21 cellular contexts compared by ENCODE assay signal in genomic region chr12:29343022-29343799, GRCh38.
"Had no signal": no experiment of that assay in that cellular context is flagged by ENCODE, and none has a peak within 500 bp of the region (broad histone marks: within the 10 kb centered on the region; RNA-seq: fewer than 3 reads in every experiment).

No MANE protein-coding gene starts in this region.

- H3K27me3 Mint-ChIP-seq: activated CD4-positive, alpha-beta T cell treated with anti-CD3 and anti-CD28 coated beads, Interleukin-2, amount 10 ng/mL, durations not matched to agents 7 days and 5 days; activated naive CD8-positive, alpha-beta T cell treated with anti-CD3 and anti-CD28 coated beads, Interleukin-2, amount 10 ng/mL, durations not matched to agents 7 days and 5 days; naive thymus-derived CD8-positive, alpha-beta T cell; stimulated activated memory B cell treated with anti-CD40 and anti-IgM and Interleukin-4, amounts not matched to agents 10 μg/mL and 1 μg/mL and 100 μg/mL, for 72 hours; T-cell had no signal

- H3K4me1 ChIP-seq: body of pancreas, colonic mucosa, prostate gland, upper lobe of right lung had no signal

- H3K27ac ChIP-seq: body of pancreas, colonic mucosa, epithelial cell of prostate, gastrocnemius medialis, prostate gland, thoracic aorta, upper lobe of right lung had no signal

- H3K27me3 ChIP-seq: body of pancreas, colonic mucosa, gastrocnemius medialis, upper lobe of right lung had no signal

- DNase-seq: activated CD4-positive, alpha-beta T cell treated with anti-CD3 and anti-CD28 coated beads, Interleukin-2, amount 10 ng/mL, durations not matched to agents 7 days and 5 days; activated CD8-positive, alpha-beta T cell treated with anti-CD3 and anti-CD28 coated beads, Interleukin-2, amount 10 ng/mL, durations not matched to agents 7 days and 5 days; activated naive CD8-positive, alpha-beta T cell treated with anti-CD3 and anti-CD28 coated beads, Interleukin-2, amount 10 ng/mL, durations not matched to agents 7 days and 5 days; amygdala; body of pancreas; caudate nucleus; colonic mucosa; endodermal cell; gastrocnemius medialis; head of caudate nucleus; kidney glomerular epithelial cell; mesendoderm; naive thymus-derived CD8-positive, alpha-beta T cell; stimulated activated CD4-positive, alpha-beta T cell treated with anti-CD3 and anti-CD28 coated beads, Interleukin-4, amount 100 ng/mL, for 24 hours; T-cell; upper lobe of right lung had no signal

- H3K36me3 ChIP-seq: colonic mucosa had no signal

- H3K27ac Mint-ChIP-seq: activated CD4-positive, alpha-beta T cell treated with anti-CD3 and anti-CD28 coated beads, Interleukin-2, amount 10 ng/mL, durations not matched to agents 7 days and 5 days; activated CD8-positive, alpha-beta T cell treated with anti-CD3 and anti-CD28 coated beads, Interleukin-2, amount 10 ng/mL, durations not matched to agents 7 days and 5 days; activated naive CD8-positive, alpha-beta T cell treated with anti-CD3 and anti-CD28 coated beads, Interleukin-2, amount 10 ng/mL, durations not matched to agents 7 days and 5 days; activated T-helper 1 cell treated with anti-CD3 and anti-CD28 coated beads, Interleukin-12 subunit alpha, Interleukin-12 subunit beta, Interleukin-2, Interleukin-4 antibody, amounts not matched to agents 30 ng/mL and 10 ng/mL and 1 ng/mL, durations not matched to agents 14 hours and 24 hours and 36 hours; endodermal cell; stimulated activated memory B cell treated with anti-CD40 and anti-IgM and Interleukin-4, amounts not matched to agents 10 μg/mL and 1 μg/mL and 100 μg/mL, for 72 hours had no signal

- H3K4me3 Mint-ChIP-seq: activated CD4-positive, alpha-beta T cell treated with anti-CD3 and anti-CD28 coated beads, Interleukin-2, amount 10 ng/mL, durations not matched to agents 7 days and 5 days; activated CD8-positive, alpha-beta T cell treated with anti-CD3 and anti-CD28 coated beads, Interleukin-2, amount 10 ng/mL, durations not matched to agents 7 days and 5 days; activated naive CD8-positive, alpha-beta T cell treated with anti-CD3 and anti-CD28 coated beads, Interleukin-2, amount 10 ng/mL, durations not matched to agents 7 days and 5 days; activated T-helper 1 cell treated with anti-CD3 and anti-CD28 coated beads, Interleukin-12 subunit alpha, Interleukin-12 subunit beta, Interleukin-2, Interleukin-4 antibody, amounts not matched to agents 30 ng/mL and 10 ng/mL and 1 ng/mL, durations not matched to agents 14 hours and 24 hours and 36 hours; endodermal cell; naive thymus-derived CD8-positive, alpha-beta T cell; stimulated activated memory B cell treated with anti-CD40 and anti-IgM and Interleukin-4, amounts not matched to agents 10 μg/mL and 1 μg/mL and 100 μg/mL, for 72 hours; T-cell had no signal

- H3K9me3 Mint-ChIP-seq: activated CD4-positive, alpha-beta T cell treated with anti-CD3 and anti-CD28 coated beads, Interleukin-2, amount 10 ng/mL, durations not matched to agents 7 days and 5 days; activated naive CD8-positive, alpha-beta T cell treated with anti-CD3 and anti-CD28 coated beads, Interleukin-2, amount 10 ng/mL, durations not matched to agents 7 days and 5 days; activated T-helper 1 cell treated with anti-CD3 and anti-CD28 coated beads, Interleukin-12 subunit alpha, Interleukin-12 subunit beta, Interleukin-2, Interleukin-4 antibody, amounts not matched to agents 30 ng/mL and 10 ng/mL and 1 ng/mL, durations not matched to agents 14 hours and 24 hours and 36 hours; endodermal cell; naive thymus-derived CD8-positive, alpha-beta T cell; stimulated activated memory B cell treated with anti-CD40 and anti-IgM and Interleukin-4, amounts not matched to agents 10 μg/mL and 1 μg/mL and 100 μg/mL, for 72 hours; T-cell had no signal

- H3K4me1 Mint-ChIP-seq: activated CD4-positive, alpha-beta T cell treated with anti-CD3 and anti-CD28 coated beads, Interleukin-2, amount 10 ng/mL, durations not matched to agents 7 days and 5 days; activated naive CD8-positive, alpha-beta T cell treated with anti-CD3 and anti-CD28 coated beads, Interleukin-2, amount 10 ng/mL, durations not matched to agents 7 days and 5 days; endodermal cell; naive thymus-derived CD8-positive, alpha-beta T cell; stimulated activated memory B cell treated with anti-CD40 and anti-IgM and Interleukin-4, amounts not matched to agents 10 μg/mL and 1 μg/mL and 100 μg/mL, for 72 hours; T-cell had no signal

- H3K4me3 ChIP-seq: body of pancreas, colonic mucosa, gastrocnemius medialis, prostate gland, thoracic aorta, upper lobe of right lung had no signal

- H3K9me3 ChIP-seq: body of pancreas, colonic mucosa, gastrocnemius medialis, prostate gland, thoracic aorta, upper lobe of right lung had no signal
